ENCODE assay signal across 28 cellular contexts in genomic region chr13:94007072-94007471, GRCh38.
"Had no signal": no experiment of that assay in that cellular context is flagged by ENCODE, and none has a peak within 500 bp of the region (broad histone marks: within the 10 kb centered on the region; RNA-seq: fewer than 3 reads in every experiment).

No MANE protein-coding gene starts in this region.

- ATAC-seq: heart right ventricle; left colon; left lung; lower lobe of right lung; naive thymus-derived CD8-positive, alpha-beta T cell; pancreas; psoas muscle; right lobe of liver; stimulated activated memory B cell treated with anti-CD40 and anti-IgM and Interleukin-4, amounts not matched to agents 10 μg/mL and 1 μg/mL and 100 μg/mL, for 72 hours; stimulated activated naive CD8-positive, alpha-beta T cell treated with anti-CD3 and anti-CD28 coated beads, Interleukin-15, amount 100 ng/mL, for 72 hours; upper lobe of right lung had no signal

- H3K4me2 ChIP-seq: smooth muscle cell had no signal

- H3K27ac ChIP-seq: heart right ventricle, left lung, lower lobe of right lung, pancreas, psoas muscle, right atrium auricular region, right lobe of liver, transverse colon, upper lobe of right lung had no signal

- H3K4me1 Mint-ChIP-seq: naive thymus-derived CD8-positive, alpha-beta T cell; nephron; neural crest cell; stimulated activated memory B cell treated with anti-CD40 and anti-IgM and Interleukin-4, amounts not matched to agents 10 μg/mL and 1 μg/mL and 100 μg/mL, for 72 hours; stimulated activated naive CD8-positive, alpha-beta T cell treated with anti-CD3 and anti-CD28 coated beads, Interleukin-15, amount 100 ng/mL, for 72 hours had no signal

- H3K4me1 ChIP-seq: heart right ventricle, left lung, lower lobe of right lung, psoas muscle, right atrium auricular region, right lobe of liver, transverse colon, upper lobe of right lung had no signal

- H3K36me3 Mint-ChIP-seq: naive thymus-derived CD8-positive, alpha-beta T cell; stimulated activated memory B cell treated with anti-CD40 and anti-IgM and Interleukin-4, amounts not matched to agents 10 μg/mL and 1 μg/mL and 100 μg/mL, for 72 hours had no signal

- H3K4me3 Mint-ChIP-seq: naive thymus-derived CD8-positive, alpha-beta T cell; nephron; neural crest cell; stimulated activated memory B cell treated with anti-CD40 and anti-IgM and Interleukin-4, amounts not matched to agents 10 μg/mL and 1 μg/mL and 100 μg/mL, for 72 hours; stimulated activated naive CD8-positive, alpha-beta T cell treated with anti-CD3 and anti-CD28 coated beads, Interleukin-15, amount 100 ng/mL, for 72 hours had no signal

- H3K9me3 Mint-ChIP-seq: naive thymus-derived CD8-positive, alpha-beta T cell; nephron; neural crest cell; stimulated activated memory B cell treated with anti-CD40 and anti-IgM and Interleukin-4, amounts not matched to agents 10 μg/mL and 1 μg/mL and 100 μg/mL, for 72 hours; stimulated activated naive CD8-positive, alpha-beta T cell treated with anti-CD3 and anti-CD28 coated beads, Interleukin-15, amount 100 ng/mL, for 72 hours had no signal

- H3K27me3 ChIP-seq: heart right ventricle, hepatocyte, left lung, pancreas, right atrium auricular region, right lobe of liver, transverse colon, upper lobe of right lung had no signal

- H3K4me3 ChIP-seq: heart right ventricle, hepatocyte, left lung, lower lobe of right lung, pancreas, psoas muscle, right atrium auricular region, right lobe of liver, smooth muscle cell, transverse colon, upper lobe of right lung had no signal

- H2AFZ ChIP-seq: hepatocyte had no signal

- H3K9me3 ChIP-seq: heart right ventricle, left lung, lower lobe of right lung, pancreas, psoas muscle, right atrium auricular region, right lobe of liver, transverse colon, upper lobe of right lung had no signal

- H3K27me3 Mint-ChIP-seq: stimulated activated memory B cell treated with anti-CD40 and anti-IgM and Interleukin-4, amounts not matched to agents 10 μg/mL and 1 μg/mL and 100 μg/mL, for 72 hours had no signal

- DNase-seq: heart right ventricle; kidney glomerular epithelial cell; left colon; left lung; lower lobe of right lung; mammary epithelial cell; mesenchymal stem cell; naive thymus-derived CD8-positive, alpha-beta T cell; nucleus accumbens; pancreas; posterior cingulate gyrus; psoas muscle; right lobe of liver; stimulated activated CD4-positive, alpha-beta T cell treated with anti-CD3 and anti-CD28 coated beads, Interleukin-1b, Interleukin-23, amount 100 ng/mL, for 48 hours; stimulated activated CD4-positive, alpha-beta T cell treated with anti-CD3 and anti-CD28 coated beads, Interleukin-2, amount 100 ng/mL, for 48 hours; stimulated activated CD4-positive, alpha-beta T cell treated with anti-CD3 and anti-CD28 coated beads, Interleukin-4, amount 100 ng/mL, for 4 hours; stimulated activated CD8-positive, alpha-beta memory T cell treated with anti-CD3 and anti-CD28 coated beads, Interleukin-4, amount 100 ng/mL, for 48 hours; stimulated activated naive CD4-positive, alpha-beta T cell treated with Interleukin-2 at 50 U/mL for 16 hours; stimulated activated naive CD8-positive, alpha-beta T cell treated with anti-CD3 and anti-CD28 coated beads, Interleukin-15, amount 100 ng/mL, for 72 hours; substantia nigra; transverse colon; upper lobe of right lung had no signal

- H3K36me3 ChIP-seq: heart right ventricle, left lung, lower lobe of right lung, pancreas, right atrium auricular region, right lobe of liver, transverse colon, upper lobe of right lung had no signal

- H3K27ac Mint-ChIP-seq: naive thymus-derived CD8-positive, alpha-beta T cell; nephron; stimulated activated memory B cell treated with anti-CD40 and anti-IgM and Interleukin-4, amounts not matched to agents 10 μg/mL and 1 μg/mL and 100 μg/mL, for 72 hours; stimulated activated naive CD8-positive, alpha-beta T cell treated with anti-CD3 and anti-CD28 coated beads, Interleukin-15, amount 100 ng/mL, for 72 hours had no signal
